22 cellular contexts compared by ENCODE assay signal in genomic region chr15:98842192-98842972, GRCh38.
DNase-seq lines count a peak whose midpoint lies in the region; ATAC-seq and TF ChIP-seq lines count a peak whose summit lies in the region.
"Had no signal": no experiment of that assay in that cellular context is flagged by ENCODE, and none has a peak within 500 bp of the region (broad histone marks: within the 10 kb centered on the region; RNA-seq: fewer than 3 reads in every experiment).

No MANE protein-coding gene starts in this region.

- intact Hi-C loops in left colon (cut with DNase I, micrococcal nuclease) = no loop called here

- ATAC-seq in activated naive CD8-positive, alpha-beta T cell treated with anti-CD3 and anti-CD28 coated beads, Interleukin-2, amount 50 U/mL, for 24 hours = no peak
- ATAC-seq in left colon = no peak
- ATAC-seq: activated CD8-positive, alpha-beta T cell treated with anti-CD3 and anti-CD28 coated beads for 36 hours; activated naive CD4-positive, alpha-beta T cell treated with anti-CD3 and anti-CD28 coated beads, Interleukin-2, amount 50 U/mL, for 72 hours; activated T-cell treated with anti-CD3 and anti-CD28 coated beads, Interleukin-2, amount 50 U/mL, for 4 hours had no signal

- H3K9me3 Mint-ChIP-seq in activated naive CD8-positive, alpha-beta T cell treated with anti-CD3 and anti-CD28 coated beads, Interleukin-2, amount 50 U/mL, for 24 hours = peaks cover 3% of the 10 kb centered on the region
- peaks cover 3% of the 10 kb centered on the region for H3K9me3 Mint-ChIP-seq in activated naive CD8-positive, alpha-beta T cell treated with anti-CD3 and anti-CD28 coated beads for 36 hours
- H3K9me3 Mint-ChIP-seq: activated CD8-positive, alpha-beta T cell treated with anti-CD3 and anti-CD28 coated beads for 36 hours; activated T-cell treated with anti-CD3 and anti-CD28 coated beads, Interleukin-2, amount 50 U/mL, for 4 hours had no signal

- H3K27me3 ChIP-seq in suprapubic skin = no peaks in the 10 kb centered on the region
- H3K27me3 ChIP-seq: breast epithelium had no signal

- DNase-seq in activated naive CD8-positive, alpha-beta T cell treated with anti-CD3 and anti-CD28 coated beads, Interleukin-2, amount 50 U/mL, for 24 hours = no peak
- DNase-seq in activated naive CD8-positive, alpha-beta T cell treated with anti-CD3 and anti-CD28 coated beads for 36 hours = no peak
- no peak for DNase-seq in NCI-H82 (lab: John Stamatoyannopoulos, UW)
- DNase-seq in left colon = no peak
- DNase-seq in inferior parietal cortex (ENCODE audit: extremely low spot score) = no peak
- DNase-seq in suprapubic skin (ENCODE audit: low spot score in 2 of 2) = no peak
- DNase-seq: activated CD8-positive, alpha-beta T cell treated with anti-CD3 and anti-CD28 coated beads for 36 hours; activated T-cell treated with anti-CD3 and anti-CD28 coated beads, Interleukin-2, amount 50 U/mL, for 4 hours; dermis blood vessel endothelial cell; NCI-H1694; NK-92 treated with Interleukin-12 subunit alpha and Interleukin-12 subunit beta, amount 100 ng/mL, for 24 hours; posterior cingulate gyrus; RPMI8226; stimulated activated CD4-positive, alpha-beta T cell treated with anti-CD3 and anti-CD28 coated beads, Interleukin-4, amount 100 ng/mL, for 24 hours; T-helper 1 cell had no signal

- WGBS in mesodermal cell (ENCODE audit: insufficient coverage in 2 of 2), 2 experiments = 77 to 94% methylated on average over 4 to 5 of the region's 6 CpGs
- WGBS in suprapubic skin = 54% methylated on average over 6 of the region's 6 CpGs

- TF ChIP-seq CTCF in VCaP (conservative IDR thresholded peaks at IDR 0.05) = no peak
- no peak for TF ChIP-seq CTCF in suprapubic skin (IDR thresholded peaks at IDR 0.05)

- H3K27ac ChIP-seq in VCaP (peak overlapping the region; percentile 99), mesodermal cell (ENCODE audit: low read depth, low read length, severe bottlenecking) (peak overlapping the region; percentile 48), suprapubic skin (no peak overlapping the region)
- H3K27ac ChIP-seq: epithelial cell of prostate had no signal

- H3K27me3 Mint-ChIP-seq in activated naive CD8-positive, alpha-beta T cell treated with anti-CD3 and anti-CD28 coated beads, Interleukin-2, amount 50 U/mL, for 24 hours = no peaks in the 10 kb centered on the region
- no peaks in the 10 kb centered on the region for H3K27me3 Mint-ChIP-seq in activated naive CD8-positive, alpha-beta T cell treated with anti-CD3 and anti-CD28 coated beads for 36 hours
- H3K27me3 Mint-ChIP-seq: activated CD8-positive, alpha-beta T cell treated with anti-CD3 and anti-CD28 coated beads for 36 hours had no signal

- peaks cover 40% of the 10 kb centered on the region for H3K4me1 ChIP-seq in mesodermal cell (ENCODE audit: control insufficient read depth, insufficient read depth, low read length, poor library complexity, severe bottlenecking)
- peaks cover 7% of the 10 kb centered on the region for H3K4me1 ChIP-seq in suprapubic skin

- H3K9me3 ChIP-seq in mesodermal cell (ENCODE audit: control insufficient read depth, low read length) = no peaks in the 10 kb centered on the region
- no peaks in the 10 kb centered on the region for H3K9me3 ChIP-seq in suprapubic skin
- H3K9me3 ChIP-seq: breast epithelium had no signal

- no peak for TF ChIP-seq EP300 in suprapubic skin (IDR thresholded peaks at IDR 0.05)

- TF ChIP-seq POLR2A in suprapubic skin (IDR thresholded peaks at IDR 0.05) = no peak

- peak overlapping the region; percentile 8 for H3K27ac Mint-ChIP-seq in activated naive CD8-positive, alpha-beta T cell treated with anti-CD3 and anti-CD28 coated beads, Interleukin-2, amount 50 U/mL, for 24 hours
- no peak overlapping the region for H3K27ac Mint-ChIP-seq in activated naive CD8-positive, alpha-beta T cell treated with anti-CD3 and anti-CD28 coated beads for 36 hours
- H3K27ac Mint-ChIP-seq: activated CD8-positive, alpha-beta T cell treated with anti-CD3 and anti-CD28 coated beads for 36 hours had no signal

- H3K4me1 Mint-ChIP-seq in activated naive CD8-positive, alpha-beta T cell treated with anti-CD3 and anti-CD28 coated beads, Interleukin-2, amount 50 U/mL, for 24 hours = peaks cover 14% of the 10 kb centered on the region
- H3K4me1 Mint-ChIP-seq in activated naive CD8-positive, alpha-beta T cell treated with anti-CD3 and anti-CD28 coated beads for 36 hours = peaks cover 21% of the 10 kb centered on the region

- no peak overlapping the region for H3K4me3 Mint-ChIP-seq in activated naive CD8-positive, alpha-beta T cell treated with anti-CD3 and anti-CD28 coated beads, Interleukin-2, amount 50 U/mL, for 24 hours
- no peak overlapping the region for H3K4me3 Mint-ChIP-seq in activated naive CD8-positive, alpha-beta T cell treated with anti-CD3 and anti-CD28 coated beads for 36 hours
- H3K4me3 Mint-ChIP-seq: activated CD8-positive, alpha-beta T cell treated with anti-CD3 and anti-CD28 coated beads for 36 hours; activated T-cell treated with anti-CD3 and anti-CD28 coated beads, Interleukin-2, amount 50 U/mL, for 4 hours; CD14-positive monocyte had no signal

- no peak overlapping the region for H3K4me3 ChIP-seq in mesodermal cell (ENCODE audit: extremely low read depth, insufficient read depth, low read length, poor library complexity, severe bottlenecking)
- H3K4me3 ChIP-seq in suprapubic skin = no peak overlapping the region
- H3K4me3 ChIP-seq: breast epithelium, smooth muscle cell had no signal

- peaks cover 20% of the 10 kb centered on the region for H3K36me3 ChIP-seq in mesodermal cell (ENCODE audit: control insufficient read depth, insufficient read depth, low read length)
- no peaks in the 10 kb centered on the region for H3K36me3 ChIP-seq in suprapubic skin
- H3K36me3 ChIP-seq: breast epithelium had no signal

- H3K36me3 Mint-ChIP-seq in activated naive CD8-positive, alpha-beta T cell treated with anti-CD3 and anti-CD28 coated beads, Interleukin-2, amount 50 U/mL, for 24 hours (ENCODE audit: low read depth) = peaks cover 10% of the 10 kb centered on the region
- peaks cover 13% of the 10 kb centered on the region for H3K36me3 Mint-ChIP-seq in activated naive CD8-positive, alpha-beta T cell treated with anti-CD3 and anti-CD28 coated beads for 36 hours
